In genomic region chr3:184359610-184360009, GRCh38 we compare ENCODE assay signal across 14 cellular contexts.
DNase-seq lines count a peak whose midpoint lies in the region; ATAC-seq lines count a peak whose summit lies in the region.
"Had no signal": no experiment of that assay in that cellular context is flagged by ENCODE, and none has a peak within 500 bp of the region (broad histone marks: within the 10 kb centered on the region; RNA-seq: fewer than 3 reads in every experiment).

No MANE protein-coding gene starts in this region.

- peaks cover 9% of the 10 kb centered on the region for H3K36me3 ChIP-seq in iPS-15b (ENCODE audit: control insufficient read depth, insufficient read depth, low read length)
- H3K36me3 ChIP-seq: gastrocnemius medialis had no signal

- peak overlapping the region; percentile 87 for H3K4me3 Mint-ChIP-seq in activated naive CD8-positive, alpha-beta T cell treated with anti-CD3 and anti-CD28 coated beads, Interleukin-2, amount 50 U/mL, for 24 hours

- peak; percentile 61 for DNase-seq in NCI-H82 (lab: John Stamatoyannopoulos, UW)
- DNase-seq in NCI-H82 treated with DMSO at 0.1 percent for 48 hours (lab: John Stamatoyannopoulos, UW; ENCODE audit: unreplicated experiment), result no peak
- DNase-seq in activated naive CD8-positive, alpha-beta T cell treated with anti-CD3 and anti-CD28 coated beads, Interleukin-2, amount 50 U/mL, for 24 hours, result no peak
- DNase-seq in pons (ENCODE audit: low spot score), result peak; percentile 81
- no peak for DNase-seq in activated CD8-positive, alpha-beta memory T cell treated with anti-CD3 and anti-CD28 coated beads, Interleukin-2, amount 50 U/mL, for 48 hours
- no peak for DNase-seq in glomerular visceral epithelial cell (ENCODE audit: extremely low spot score)
- no peak for DNase-seq in DMS 273 (lab: John Stamatoyannopoulos, UW; ENCODE audit: unreplicated experiment)
- DNase-seq: activated CD4-positive, CD25-positive, alpha-beta regulatory T cell; gastrocnemius medialis; Kasumi-1; spleen had no signal

- H3K36me3 Mint-ChIP-seq in activated naive CD8-positive, alpha-beta T cell treated with anti-CD3 and anti-CD28 coated beads, Interleukin-2, amount 50 U/mL, for 24 hours (ENCODE audit: low read depth), result peaks cover 18% of the 10 kb centered on the region

- peaks cover 5% of the 10 kb centered on the region for H3K27me3 Mint-ChIP-seq in activated naive CD8-positive, alpha-beta T cell treated with anti-CD3 and anti-CD28 coated beads, Interleukin-2, amount 50 U/mL, for 24 hours

- H3K9me3 ChIP-seq in iPS-15b (ENCODE audit: control insufficient read depth, insufficient read depth, low read length), result no peaks in the 10 kb centered on the region
- H3K9me3 ChIP-seq: gastrocnemius medialis, spleen, thoracic aorta had no signal

- no peak overlapping the region for H3K27ac Mint-ChIP-seq in activated naive CD8-positive, alpha-beta T cell treated with anti-CD3 and anti-CD28 coated beads, Interleukin-2, amount 50 U/mL, for 24 hours

- H3K4me3 ChIP-seq in iPS-15b (ENCODE audit: low read depth, low read length), result peak overlapping the region; percentile 16
- H3K4me3 ChIP-seq: gastrocnemius medialis, thoracic aorta had no signal

- no peak for ATAC-seq in activated naive CD8-positive, alpha-beta T cell treated with anti-CD3 and anti-CD28 coated beads, Interleukin-2, amount 50 U/mL, for 24 hours
- ATAC-seq: gastrocnemius medialis, left lobe of liver had no signal

- H3K4me1 Mint-ChIP-seq in activated naive CD8-positive, alpha-beta T cell treated with anti-CD3 and anti-CD28 coated beads, Interleukin-2, amount 50 U/mL, for 24 hours, result peaks cover 20% of the 10 kb centered on the region

- H3K9me3 Mint-ChIP-seq in activated naive CD8-positive, alpha-beta T cell treated with anti-CD3 and anti-CD28 coated beads, Interleukin-2, amount 50 U/mL, for 24 hours, result no peaks in the 10 kb centered on the region

- peaks cover 32% of the 10 kb centered on the region for H3K27me3 ChIP-seq in iPS-15b (ENCODE audit: control insufficient read depth, insufficient read depth, low read length)
- H3K27me3 ChIP-seq: gastrocnemius medialis, spleen had no signal

- peaks cover 17% of the 10 kb centered on the region for H3K4me1 ChIP-seq in iPS-15b (ENCODE audit: control insufficient read depth, insufficient read depth, low read length)

- no peak overlapping the region for H3K9ac ChIP-seq in iPS-15b (ENCODE audit: low read depth, low read length)

Comparison
In these comparisons a context has a peak if more than half of its experiments do, and no peak if none do; other contexts are left out.
1. DNase-seq: peak in NCI-H82 (single experiment) and pons (single experiment); none in NCI-H82 treated with DMSO at 0.1 percent for 48 hours (single experiment), activated naive CD8-positive, alpha-beta T cell treated with anti-CD3 and anti-CD28 coated beads, Interleukin-2, amount 50 U/mL, for 24 hours (single experiment), activated CD8-positive, alpha-beta memory T cell treated with anti-CD3 and anti-CD28 coated beads, Interleukin-2, amount 50 U/mL, for 48 hours (single experiment), glomerular visceral epithelial cell (single experiment) and DMS 273 (single experiment).